ENCODE assay signal across 8 cellular contexts in the genomic region with DNA sequence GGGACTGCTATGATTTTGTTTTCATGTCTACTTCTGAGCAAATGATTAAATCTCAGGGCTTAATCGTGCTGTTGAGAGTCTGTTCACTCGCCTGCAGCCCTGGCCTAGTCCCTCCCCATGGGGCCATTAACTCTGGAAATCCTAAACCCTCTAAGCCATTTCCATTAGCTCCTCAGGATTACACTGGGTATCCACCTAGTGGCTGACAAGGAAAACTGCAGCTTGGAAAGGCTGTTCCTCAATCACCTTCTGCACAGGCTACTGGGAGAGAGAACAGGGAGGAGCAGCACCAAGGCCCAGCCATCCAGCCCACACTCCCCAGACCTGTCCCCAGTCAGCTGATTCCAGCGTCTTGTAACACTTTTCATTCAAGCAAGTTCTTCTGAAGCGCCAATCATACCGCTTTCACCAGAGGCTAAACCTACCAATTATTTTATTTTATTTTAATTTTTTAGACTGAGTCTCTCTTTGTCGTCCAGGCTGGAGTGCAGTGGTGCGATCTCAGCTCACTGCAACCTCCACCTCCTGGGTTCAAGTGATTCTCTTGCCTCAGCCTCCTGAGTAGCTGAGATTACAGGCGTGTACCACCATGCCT. TPM values are rescaled to one million over a fixed set of nuclear protein-coding genes. Genes with fewer than 3 reads are reported as not detected.
A peak's percentile ranks its signal among the peaks of the same experiment; 100 is the strongest.
DNase-seq lines count a peak whose midpoint lies in the region; ATAC-seq and TF ChIP-seq lines count a peak whose summit lies in the region.

No MANE protein-coding gene starts in this region.

- H3K27me3 ChIP-seq in CD8-positive, alpha-beta T cell (ENCODE audit: insufficient read depth, low read length) = no peaks in the 10 kb centered on the region
- H3K27me3 ChIP-seq in heart left ventricle = peaks cover 0 to 26% (median under 1%) of the 10 kb centered on the region in 9 donors

- no peaks in the 10 kb centered on the region for H3K36me3 ChIP-seq in CD8-positive, alpha-beta T cell (ENCODE audit: insufficient read depth, low read length)
- no peaks in the 10 kb centered on the region for H3K36me3 ChIP-seq in heart left ventricle

- peak; percentile 70 for ATAC-seq in CD8-positive, alpha-beta T cell
- peak; percentile 63 for ATAC-seq in GM18867 (IDR thresholded peaks at IDR 0.05; ENCODE audit: unreplicated experiment)
- peak; percentile 66 for ATAC-seq in HG03432 (IDR thresholded peaks at IDR 0.05; ENCODE audit: unreplicated experiment)
- peak; percentile 37 to 75 (median 56) for ATAC-seq in heart left ventricle

- intact Hi-C loops in CD8-positive, alpha-beta T cell (cut with DNase I, micrococcal nuclease) = loop anchor here in 1 of 2 experiments (1.0 kb wide), 1 partner anchor 214 kb away; a partner anchor contains a TSS
- intact Hi-C loops in heart left ventricle (cut with DNase I) = loop anchor here in 4 of 10 donors (1.0 to 10.0 kb wide), 4 partner anchors 74 to 324 kb away; no protein-coding TSS in a partner anchor

- peak in 3 of 7 experiments; percentile 14 to 51 (median 28) for DNase-seq in CD8-positive, alpha-beta T cell
- DNase-seq in NCI-H446 (lab: John Stamatoyannopoulos, UW) (peak; percentile 82 to 93), heart left ventricle (no peak), renal cortical epithelial cell (ENCODE audit: low read depth) (peak; percentile 55), COLO668 (lab: John Stamatoyannopoulos, UW; ENCODE audit: unreplicated experiment) (no peak)
- peak; percentile 38 for DNase-seq in activated T-cell treated with anti-CD3 and anti-CD28 coated beads, Interleukin-2, amount 50 U/mL, for 24 hours

- CTCF ChIA-PET in CD8-positive, alpha-beta T cell (lab: Charles Lee) = interaction anchor here (0.6 to 19.4 kb wide), 32 partner anchors 9 to 366 kb away, joined by 3 to 754 read pairs (median 5); no protein-coding TSS in a partner anchor

- POLR2A ChIA-PET in CD8-positive, alpha-beta T cell (lab: Charles Lee) = interaction anchor here (0.7 to 1.3 kb wide), 2 partner anchors 74 to 83 kb away, joined by 3 to 5 read pairs; no protein-coding TSS in a partner anchor

- TF ChIP-seq POLR2A in heart left ventricle (IDR thresholded peaks at IDR 0.05) = no peak

- no peaks in the 10 kb centered on the region for H3K9me3 ChIP-seq in CD8-positive, alpha-beta T cell (ENCODE audit: low read length)
- no peaks in the 10 kb centered on the region for H3K9me3 ChIP-seq in heart left ventricle

- peak; percentile 69 for TF ChIP-seq CTCF in CD8-positive, alpha-beta T cell (IDR thresholded peaks at IDR 0.05)
- peak; percentile 56 to 83 (median 68) for TF ChIP-seq CTCF in heart left ventricle (IDR thresholded peaks at IDR 0.05)

- no peak overlapping the region for H3K4me3 Mint-ChIP-seq in CD8-positive, alpha-beta T cell
- H3K4me3 Mint-ChIP-seq in activated T-cell treated with anti-CD3 and anti-CD28 coated beads, Interleukin-2, amount 50 U/mL, for 24 hours = no peak overlapping the region

- H3K36me3 Mint-ChIP-seq in CD8-positive, alpha-beta T cell = no peaks in the 10 kb centered on the region
- no peaks in the 10 kb centered on the region for H3K36me3 Mint-ChIP-seq in activated T-cell treated with anti-CD3 and anti-CD28 coated beads, Interleukin-2, amount 50 U/mL, for 24 hours (ENCODE audit: low read depth)

- WGBS in heart left ventricle, 4 donors = 50 to 56% (median 53%) methylated on average over 8 of the region's 8 CpGs

- H3K27ac Mint-ChIP-seq in CD8-positive, alpha-beta T cell = no peak overlapping the region
- H3K27ac Mint-ChIP-seq in activated T-cell treated with anti-CD3 and anti-CD28 coated beads, Interleukin-2, amount 50 U/mL, for 24 hours = no peak overlapping the region

- H3K4me1 ChIP-seq in CD8-positive, alpha-beta T cell (ENCODE audit: insufficient read depth, low read length) = no peaks in the 10 kb centered on the region
- H3K4me1 ChIP-seq in heart left ventricle = no peaks in the 10 kb centered on the region

- no peaks in the 10 kb centered on the region for H3K27me3 Mint-ChIP-seq in CD8-positive, alpha-beta T cell (ENCODE audit: low read depth)
- H3K27me3 Mint-ChIP-seq in activated T-cell treated with anti-CD3 and anti-CD28 coated beads, Interleukin-2, amount 50 U/mL, for 24 hours = peaks cover 3% of the 10 kb centered on the region

- no peaks in the 10 kb centered on the region for H3K9me3 Mint-ChIP-seq in CD8-positive, alpha-beta T cell
- H3K9me3 Mint-ChIP-seq in activated T-cell treated with anti-CD3 and anti-CD28 coated beads, Interleukin-2, amount 50 U/mL, for 24 hours = no peaks in the 10 kb centered on the region

- no peak overlapping the region for H3K4me3 ChIP-seq in CD8-positive, alpha-beta T cell (ENCODE audit: low read depth, low read length)
- no peak overlapping the region for H3K4me3 ChIP-seq in heart left ventricle

- H3K27ac ChIP-seq in CD8-positive, alpha-beta T cell (ENCODE audit: low read depth, low read length) = no peak overlapping the region
- H3K27ac ChIP-seq in heart left ventricle = no peak overlapping the region

- H3K4me1 Mint-ChIP-seq in CD8-positive, alpha-beta T cell (ENCODE audit: low read depth) = peaks cover 2% of the 10 kb centered on the region
- H3K4me1 Mint-ChIP-seq in activated T-cell treated with anti-CD3 and anti-CD28 coated beads, Interleukin-2, amount 50 U/mL, for 24 hours (ENCODE audit: low read depth) = peaks cover 3% of the 10 kb centered on the region

RNA-seq across cellular contexts. Expression of a gene that starts 48.7 kb away (rescaled TPM):
- not detected for total RNA-seq in CD8-positive, alpha-beta T cell
- total RNA-seq in heart left ventricle = not detected
- polyA plus RNA-seq in heart left ventricle = not detected
- total RNA-seq in renal cortical epithelial cell = not detected in 2 replicates

RNA-seq across cellular contexts. Expression of a gene that starts 57.7 kb away (rescaled TPM):
- total RNA-seq in CD8-positive, alpha-beta T cell = not detected
- total RNA-seq in heart left ventricle (not detected), renal cortical epithelial cell (not detected in 2 replicates)
- polyA plus RNA-seq in heart left ventricle = not detected

Comparison
In these comparisons a context has a peak if more than half of its experiments do, and no peak if none do; other contexts are left out.
1. DNase-seq: peak in NCI-H446 (2 of 2), activated T-cell treated with anti-CD3 and anti-CD28 coated beads, Interleukin-2, amount 50 U/mL, for 24 hours (single experiment) and renal cortical epithelial cell (single experiment); none in heart left ventricle (0 of 5) and COLO668 (single experiment).
2. Peak in every context shown above with its lines, with median percentiles within 50 percentile points of each other: ATAC-seq.